ENCODE assay signal across 17 cellular contexts in genomic region chr7:159013181-159013690, GRCh38.
A peak's percentile ranks its signal among the peaks of the same experiment; 100 is the strongest.
DNase-seq lines count a peak whose midpoint lies in the region; ATAC-seq and TF ChIP-seq lines count a peak whose summit lies in the region.
"Had no signal": no experiment of that assay in that cellular context is flagged by ENCODE, and none has a peak within 500 bp of the region (broad histone marks: within the 10 kb centered on the region; RNA-seq: fewer than 3 reads in every experiment).

No MANE protein-coding gene starts in this region.

- no peaks in the 10 kb centered on the region for H3K79me2 ChIP-seq in OCI-LY7 (ENCODE audit: insufficient read depth, low read depth, low read length)

- 88 to 92% methylated on average over 18 of the region's 18 CpGs for WGBS in heart right ventricle, 2 donors
- 84% methylated on average over 18 of the region's 18 CpGs for WGBS in prostate gland

- BruUV-seq in MCF 10A (replicated peaks; lab: Mats Ljungman, UMichigan) (no TSS peak), OCI-LY7 (replicated peaks; lab: Mats Ljungman, UMichigan) (no TSS peak)

- H3K9me3 Mint-ChIP-seq in MCF 10A (ENCODE audit: unreplicated experiment) = no peaks in the 10 kb centered on the region
- H3K9me3 Mint-ChIP-seq: activated naive CD4-positive, alpha-beta T cell treated with anti-CD3 and anti-CD28 coated beads, Interleukin-2, amount 50 U/mL, for 72 hours; effector memory CD8-positive, alpha-beta T cell had no signal

- DNase-seq in breast epithelium (ENCODE audit: low spot score in 2 of 2) (no peak), MCF 10A (ENCODE audit: unreplicated experiment) (no peak), heart right ventricle (no peak), prostate gland (ENCODE audit: low spot score) (no peak), uterus (no peak), HEK293T (ENCODE audit: extremely low spot score) (no peak), DMS 273 treated with DMSO at 0.1 percent for 48 hours (lab: John Stamatoyannopoulos, UW) (no peak), OCI-LY7 (ENCODE audit: low spot score) (no peak)
- DNase-seq: 8988T; activated CD4-positive, alpha-beta T cell treated with anti-CD3 and anti-CD28 coated beads, Interleukin-2, amount 50 U/mL, for 4 hours; activated T-cell treated with anti-CD3 and anti-CD28 coated beads, Interleukin-2, amount 50 U/mL, for 1 hour; effector memory CD8-positive, alpha-beta T cell; Karpas-422; NCI-H1417 treated with DMSO at 0.1 percent for 48 hours; NCI-H2171 treated with DMSO at 0.1 percent for 48 hours; trophoblast cell had no signal

- no peak for TF ChIP-seq POLR2A in breast epithelium (IDR thresholded peaks at IDR 0.05)
- TF ChIP-seq POLR2A in prostate gland (IDR thresholded peaks at IDR 0.05) = no peak
- TF ChIP-seq POLR2A in uterus (IDR thresholded peaks at IDR 0.05) = no peak

- POLR2A ChIA-PET in MCF 10A (lab: Yijun Ruan, JAX) = no interaction called here
- POLR2A ChIA-PET in HEK293T (lab: Yijun Ruan, JAX) = no interaction called here
- POLR2A ChIA-PET in OCI-LY7 (lab: Charles Lee) = no interaction called here

- H3K27ac Mint-ChIP-seq in MCF 10A (ENCODE audit: low read depth, unreplicated experiment) = no peak overlapping the region
- H3K27ac Mint-ChIP-seq: activated naive CD4-positive, alpha-beta T cell treated with anti-CD3 and anti-CD28 coated beads, Interleukin-2, amount 50 U/mL, for 72 hours; effector memory CD8-positive, alpha-beta T cell had no signal

- no peak for TF ChIP-seq CTCF in breast epithelium (IDR thresholded peaks at IDR 0.05)
- no peak for TF ChIP-seq CTCF in MCF 10A (IDR thresholded peaks at IDR 0.05; ENCODE audit: unreplicated experiment)
- no peak for TF ChIP-seq CTCF in heart right ventricle (IDR thresholded peaks at IDR 0.05)
- TF ChIP-seq CTCF in prostate gland (IDR thresholded peaks at IDR 0.05) = no peak
- TF ChIP-seq CTCF in uterus (IDR thresholded peaks at IDR 0.05) = no peak
- no peak for TF ChIP-seq CTCF in OCI-LY7 (conservative IDR thresholded peaks at IDR 0.05; ENCODE audit: low read length)

- no peak overlapping the region for H2AFZ ChIP-seq in OCI-LY7 (ENCODE audit: low read length)

- H3K9me2 ChIP-seq in OCI-LY7 (ENCODE audit: insufficient read depth, low read length) = no peaks in the 10 kb centered on the region

- H3K4me1 ChIP-seq in breast epithelium (peaks cover 9 to 18% of the 10 kb centered on the region in 2 donors), heart right ventricle (peaks cover 0 to 47% (median 30%) of the 10 kb centered on the region in 9 donors), prostate gland (replicated peaks) (peaks cover 11% of the 10 kb centered on the region), uterus (peaks cover 4 to 13% of the 10 kb centered on the region in 2 donors), OCI-LY7 (ENCODE audit: insufficient read depth, low read length, poor library complexity, severe bottlenecking) (no peaks in the 10 kb centered on the region)

- H3K36me3 ChIP-seq in breast epithelium = no peaks in the 10 kb centered on the region
- H3K36me3 ChIP-seq in heart right ventricle = no peaks in the 10 kb centered on the region
- H3K36me3 ChIP-seq in prostate gland = no peaks in the 10 kb centered on the region
- no peaks in the 10 kb centered on the region for H3K36me3 ChIP-seq in uterus
- no peaks in the 10 kb centered on the region for H3K36me3 ChIP-seq in OCI-LY7 (ENCODE audit: insufficient read depth, low read length)

- CTCF ChIA-PET in MCF 10A (lab: Yijun Ruan, JAX) (no interaction called here), HEK293T (lab: Yijun Ruan, JAX) (no interaction called here), OCI-LY7 (lab: Charles Lee; ENCODE audit: unreplicated experiment) (no interaction called here)

- H3K36me3 Mint-ChIP-seq in MCF 10A (ENCODE audit: insufficient read depth, unreplicated experiment) = no peaks in the 10 kb centered on the region
- H3K36me3 Mint-ChIP-seq: activated naive CD4-positive, alpha-beta T cell treated with anti-CD3 and anti-CD28 coated beads, Interleukin-2, amount 50 U/mL, for 72 hours had no signal

- H3K27me3 Mint-ChIP-seq in MCF 10A (ENCODE audit: insufficient read depth, unreplicated experiment) = no peaks in the 10 kb centered on the region

- no peak overlapping the region for H3K4me3 ChIP-seq in breast epithelium
- no peak overlapping the region for H3K4me3 ChIP-seq in heart right ventricle
- H3K4me3 ChIP-seq in prostate gland = no peak overlapping the region
- H3K4me3 ChIP-seq in uterus = no peak overlapping the region
- H3K4me3 ChIP-seq in OCI-LY7 (ENCODE audit: low read depth, low read length, poor library complexity, severe bottlenecking) = no peak overlapping the region

- no peaks in the 10 kb centered on the region for H4K20me1 ChIP-seq in OCI-LY7 (ENCODE audit: insufficient read depth, low read length)

- no peak overlapping the region for H3K4me2 ChIP-seq in OCI-LY7 (ENCODE audit: low read length)

- intact Hi-C loops in breast epithelium (cut with DNase I; ENCODE audit: low total_unique reads) (no loop called here), MCF 10A (cut with micrococcal nuclease) (no loop called here), heart right ventricle (cut with DNase I) (loop anchor here in 1 of 10 donors (10.0 kb wide), 1 partner anchor 132 kb away; the partner anchor contains the start of gene VIPR2), prostate gland (cut with DNase I) (no loop called here), uterus (cut with DNase I; ENCODE audit: low total_unique reads) (no loop called here), OCI-LY7 (cut with micrococcal nuclease; ENCODE audit: unreplicated experiment) (no loop called here)

- H3K9me3 ChIP-seq in breast epithelium = no peaks in the 10 kb centered on the region
- H3K9me3 ChIP-seq in heart right ventricle = no peaks in the 10 kb centered on the region
- H3K9me3 ChIP-seq in prostate gland = no peaks in the 10 kb centered on the region
- H3K9me3 ChIP-seq in uterus = no peaks in the 10 kb centered on the region
- no peaks in the 10 kb centered on the region for H3K9me3 ChIP-seq in OCI-LY7 (ENCODE audit: low read length)

- no peaks in the 10 kb centered on the region for H3K27me3 ChIP-seq in breast epithelium
- H3K27me3 ChIP-seq in heart right ventricle = no peaks in the 10 kb centered on the region
- no peaks in the 10 kb centered on the region for H3K27me3 ChIP-seq in prostate gland (replicated peaks; ENCODE audit: insufficient read depth)
- H3K27me3 ChIP-seq in uterus = no peaks in the 10 kb centered on the region

- ATAC-seq in heart right ventricle = peak in 3 of 8 donors; percentile 4 to 38 (median 11)
- ATAC-seq: activated naive CD4-positive, alpha-beta T cell treated with anti-CD3 and anti-CD28 coated beads, Interleukin-2, amount 50 U/mL, for 72 hours; effector memory CD8-positive, alpha-beta T cell had no signal

- peak overlapping the region; percentile 84 to 91 for H3K27ac ChIP-seq in breast epithelium
- H3K27ac ChIP-seq in heart right ventricle = peak overlapping the region; percentile 40 to 93 (median 82)
- H3K27ac ChIP-seq in prostate gland = peak overlapping the region; percentile 79 to 82
- H3K27ac ChIP-seq in uterus = peak overlapping the region; percentile 18 to 68
- no peak overlapping the region for H3K27ac ChIP-seq in OCI-LY7 (ENCODE audit: low read depth, low read length, poor library complexity, severe bottlenecking)

- H3K4me3 Mint-ChIP-seq in MCF 10A (ENCODE audit: unreplicated experiment) = no peak overlapping the region
- H3K4me3 Mint-ChIP-seq: effector memory CD8-positive, alpha-beta T cell had no signal

- H3K4me1 Mint-ChIP-seq in MCF 10A (ENCODE audit: insufficient read depth, unreplicated experiment) = peaks cover 11% of the 10 kb centered on the region

TF ChIP-seq in HEK293T, 16 proteins besides CTCF, POLR2A, EP300 and RAD21:
- TF ChIP-seq FOXM1 (IDR thresholded peaks at IDR 0.05; ENCODE audit: borderline replicate concordance) (no peak), TARDBP (IDR thresholded peaks at IDR 0.05) (no peak), ZNF384 (IDR thresholded peaks at IDR 0.05) (no peak), BHLHE40 (IDR thresholded peaks at IDR 0.05; ENCODE audit: borderline replicate concordance) (no peak), ARNT (IDR thresholded peaks at IDR 0.05) (no peak), HDGF (IDR thresholded peaks at IDR 0.05; ENCODE audit: borderline replicate concordance) (no peak), CTBP1 (IDR thresholded peaks at IDR 0.05; ENCODE audit: borderline replicate concordance) (no peak), ELF4 (IDR thresholded peaks at IDR 0.05) (no peak), SP1 (IDR thresholded peaks at IDR 0.05) (no peak), L3MBTL2 (conservative IDR thresholded peaks at IDR 0.05) (no peak), LEF1 (IDR thresholded peaks at IDR 0.05; ENCODE audit: borderline replicate concordance) (no peak), SUZ12 (IDR thresholded peaks at IDR 0.05) (no peak), NFRKB (IDR thresholded peaks at IDR 0.05) (no peak), FOXA1 (IDR thresholded peaks at IDR 0.05) (no peak), FOXK2 (IDR thresholded peaks at IDR 0.05) (no peak)
